8 cellular contexts compared by ENCODE assay signal in the genomic region with DNA sequence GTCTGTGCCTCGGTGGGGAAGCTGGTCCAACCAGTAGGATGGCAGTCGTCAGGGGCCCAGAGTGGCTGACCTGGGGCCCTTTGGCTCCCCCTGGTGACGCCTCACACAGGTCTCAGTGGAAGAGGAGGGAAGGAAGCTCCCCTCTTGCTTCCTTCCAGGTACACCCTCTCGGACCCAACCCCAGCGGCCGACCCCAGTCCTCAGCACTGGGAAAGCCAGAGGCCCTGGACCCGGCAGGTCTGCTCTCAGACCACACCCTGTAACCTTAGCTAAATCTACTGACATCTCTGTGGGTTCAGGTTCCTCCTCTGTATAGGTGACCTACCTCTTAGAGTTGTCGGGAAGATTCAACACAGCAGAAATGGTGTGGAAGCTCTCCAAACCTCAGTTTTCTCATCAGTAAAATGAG. TPM values are rescaled to one million over a fixed set of nuclear protein-coding genes. Genes with fewer than 3 reads are reported as not detected.
DNase-seq lines count a peak whose midpoint lies in the region; ATAC-seq and TF ChIP-seq lines count a peak whose summit lies in the region.

No MANE protein-coding gene starts in this region.

- no peak overlapping the region for H3K4ac ChIP-seq in IMR-90 (ENCODE audit: low read depth, low read length)

- WGBS in IMR-90 (ENCODE audit: extremely low coverage in 2 of 2, insufficient read length in 1 of 2), 2 experiments: no CpG with 5 or more reads among the region's 8 CpGs
- 30% methylated on average over 8 of the region's 8 CpGs for WGBS in hepatocyte (ENCODE audit: low lambda C conversion rate, missing lambda C conversion rate)

- no peaks in the 10 kb centered on the region for H3K4me1 ChIP-seq in IMR-90 (ENCODE audit: control insufficient read depth, insufficient read depth, low read length)
- H3K4me1 ChIP-seq in adipocyte (ENCODE audit: control insufficient read depth, insufficient read depth, low read length): peaks cover 4% of the 10 kb centered on the region
- peaks cover 6% of the 10 kb centered on the region for H3K4me1 ChIP-seq in hepatocyte (ENCODE audit: insufficient read depth)

- no peak overlapping the region for H2BK15ac ChIP-seq in IMR-90 (ENCODE audit: low read depth, low read length)

- POLR2A ChIA-PET in IMR-90 (lab: Charles Lee; ENCODE audit: unreplicated experiment): no interaction called here

- no peaks in the 10 kb centered on the region for H3K79me1 ChIP-seq in IMR-90 (ENCODE audit: low read depth in 1 of 2, low read length in 2 of 2)

- no peaks in the 10 kb centered on the region for H3K9me2 ChIP-seq in hepatocyte (replicated peaks; ENCODE audit: insufficient read depth)

- dilution Hi-C loops in IMR-90 (cut with HindIII; ENCODE audit: low sequenced_read_pairs, unreplicated experiment): no loop called here

- no peak overlapping the region for H4K91ac ChIP-seq in IMR-90 (ENCODE audit: insufficient read depth, low read depth, low read length)

- H3K27ac ChIP-seq in IMR-90 (ENCODE audit: insufficient read depth, low read length): no peak overlapping the region
- no peak overlapping the region for H3K27ac ChIP-seq in hepatocyte

- H2AK5ac ChIP-seq in IMR-90 (ENCODE audit: low read depth, low read length): no peak overlapping the region

- DNase-seq in Caki2 (ENCODE audit: low read depth): peak; percentile 37
- no peak for DNase-seq in IMR-90
- peak; percentile 31 for DNase-seq in SW480 (ENCODE audit: low spot score)
- DNase-seq in adipocyte (ENCODE audit: low read depth): peak; percentile 28
- peak; percentile 76 for DNase-seq in hepatocyte (ENCODE audit: low spot score)
- peak; percentile 23 to 46 for DNase-seq in stimulated activated CD4-positive, alpha-beta T cell treated with anti-CD3 and anti-CD28 coated beads, Interleukin-1b, Interleukin-23, amount 100 ng/mL, for 1 hour (ENCODE audit: low read depth in 2 of 2)

- intact Hi-C loops in IMR-90 (cut with micrococcal nuclease): loop anchor here (1.0 kb wide), 2 partner anchors 72 to 115 kb away; no protein-coding TSS in a partner anchor

- peak; percentile 48 for TF ChIP-seq RAD21 in IMR-90 (IDR thresholded peaks at IDR 0.05; ENCODE audit: low read length)

- no peaks in the 10 kb centered on the region for H4K20me1 ChIP-seq in IMR-90 (ENCODE audit: insufficient read depth, low read length)
- no peaks in the 10 kb centered on the region for H4K20me1 ChIP-seq in hepatocyte (ENCODE audit: insufficient read depth, poor library complexity, severe bottlenecking)

- H3K56ac ChIP-seq in IMR-90 (ENCODE audit: extremely low read depth, insufficient read depth, low read length): no peak overlapping the region

- no peak overlapping the region for H3K9ac ChIP-seq in IMR-90 (ENCODE audit: low read depth, low read length)
- H3K9ac ChIP-seq in adipocyte (ENCODE audit: low read length): no peak overlapping the region

- no peak overlapping the region for H2AK9ac ChIP-seq in IMR-90 (replicated peaks; ENCODE audit: low read depth, low read length, poor library complexity)

- no peak overlapping the region for H3K4me3 ChIP-seq in IMR-90 (ENCODE audit: insufficient read depth, low read depth, low read length)
- H3K4me3 ChIP-seq in adipocyte (ENCODE audit: low read length): no peak overlapping the region
- H3K4me3 ChIP-seq in hepatocyte: no peak overlapping the region

- no peak for TF ChIP-seq POLR2A in IMR-90 (IDR thresholded peaks at IDR 0.05; ENCODE audit: low read depth, low read length)

- H3K23ac ChIP-seq in IMR-90 (ENCODE audit: low read depth, low read length): no peak overlapping the region

- in situ Hi-C loops in Caki2 (cut with HindIII; ENCODE audit: low pct_unique_long_range_greater_than_20kb, low sequenced_read_pairs): no loop called here
- in situ Hi-C loops in IMR-90 (cut with MboI; ENCODE audit: low sequenced_read_pairs): loop anchor here (10.0 kb wide), 1 partner anchor 72 kb away; no protein-coding TSS in a partner anchor

- H2BK20ac ChIP-seq in IMR-90 (ENCODE audit: low read depth, low read length): no peak overlapping the region

- H3K36me3 ChIP-seq in IMR-90 (ENCODE audit: control insufficient read depth, insufficient read depth, low read length) (no peaks in the 10 kb centered on the region), adipocyte (ENCODE audit: control insufficient read depth, insufficient read depth, low read length, severe bottlenecking) (no peaks in the 10 kb centered on the region), hepatocyte (replicated peaks; ENCODE audit: insufficient read depth, low read depth) (no peaks in the 10 kb centered on the region)

- no peak overlapping the region for H2BK120ac ChIP-seq in IMR-90 (ENCODE audit: low read depth, low read length)

- H4K8ac ChIP-seq in IMR-90 (ENCODE audit: low read depth in 2 of 2, low read length in 2 of 2): no peak overlapping the region

- TF ChIP-seq CTCF in IMR-90 (conservative IDR thresholded peaks at IDR 0.05; ENCODE audit: low read depth, low read length) (peak; percentile 48), hepatocyte (IDR thresholded peaks at IDR 0.05; ENCODE audit: poor library complexity) (peak; percentile 59)

- H3K79me2 ChIP-seq in hepatocyte: no peaks in the 10 kb centered on the region

- no peak overlapping the region for H3K14ac ChIP-seq in IMR-90 (replicated peaks; ENCODE audit: low read depth, low read length)

- peak; percentile 73 for ATAC-seq in IMR-90 (ENCODE audit: low read depth)
- no peak for ATAC-seq in HG02938 (IDR thresholded peaks at IDR 0.05; ENCODE audit: unreplicated experiment)
- ATAC-seq in GM21515 (IDR thresholded peaks at IDR 0.05; ENCODE audit: unreplicated experiment): no peak

- no TSS peak for BruUV-seq in IMR-90 (replicated peaks; lab: Mats Ljungman, UMichigan)

- H3K18ac ChIP-seq in IMR-90 (ENCODE audit: low read depth, low read length): no peak overlapping the region

- H3K4me2 ChIP-seq in IMR-90 (ENCODE audit: low read depth, low read length) (no peak overlapping the region), hepatocyte (no peak overlapping the region)

- H2AFZ ChIP-seq in IMR-90 (replicated peaks; ENCODE audit: low read length, poor library complexity) (peak overlapping the region; percentile 48), hepatocyte (no peak overlapping the region)

- no peak overlapping the region for H2BK5ac ChIP-seq in IMR-90 (ENCODE audit: low read depth, low read length, poor library complexity, severe bottlenecking)

- H3K27me3 ChIP-seq in IMR-90 (ENCODE audit: control insufficient read depth, insufficient read depth, low read length) (peaks cover 55% of the 10 kb centered on the region), adipocyte (replicated peaks; ENCODE audit: control insufficient read depth, insufficient read depth, low read length) (peaks cover 66% of the 10 kb centered on the region), hepatocyte (peaks cover 33% of the 10 kb centered on the region)

- no peaks in the 10 kb centered on the region for H3K9me1 ChIP-seq in IMR-90 (ENCODE audit: insufficient read depth, low read length)

- H4K5ac ChIP-seq in IMR-90 (ENCODE audit: low read depth, low read length): no peak overlapping the region

- no peaks in the 10 kb centered on the region for H3K9me3 ChIP-seq in IMR-90 (ENCODE audit: control insufficient read depth, insufficient read depth, low read length)
- H3K9me3 ChIP-seq in adipocyte (ENCODE audit: control insufficient read depth, low read length): peaks cover 7% of the 10 kb centered on the region
- H3K9me3 ChIP-seq in hepatocyte (ENCODE audit: low read depth): no peaks in the 10 kb centered on the region

- CTCF ChIA-PET in IMR-90 (lab: Yijun Ruan, JAX): interaction anchor here (0.5 to 3.8 kb wide), 8 partner anchors 9 to 91 kb away, joined by 3 to 26 read pairs (median 4); no protein-coding TSS in a partner anchor

TF ChIP-seq in IMR-90, 13 proteins besides CTCF, POLR2A, EP300 and RAD21:
- TF ChIP-seq MAFK (IDR thresholded peaks at IDR 0.05; ENCODE audit: low read depth, low read length): no peak
- peak; percentile 45 for TF ChIP-seq SMC3 (IDR thresholded peaks at IDR 0.05; ENCODE audit: low read depth, low read length)

RNA-seq across cellular contexts. Expression of gene SCUBE1, which starts 3.4 kb away (rescaled TPM):
- 0.14 TPM in 1 of 2 replicates, not detected in the other for total RNA-seq in Caki2 (2014; rRNA removed; shearing (Covaris generic); ENCODE audit: low replicate concordance)
- total RNA-seq in IMR-90 (2012; rRNA removed) (not detected in 2 replicates), hepatocyte (0.96 and 2.1 TPM in 2 replicates)
- polyA plus RNA-seq in IMR-90 (2012; rRNA removed) (not detected in 2 replicates), hepatocyte (2.2 and 3.0 TPM in 2 replicates)
- not detected in 2 replicates for polyA plus RNA-seq in IMR-90 (2012; cell fraction: cytosol; rRNA removed)
- polyA plus RNA-seq in IMR-90 (2012; cell fraction: nucleus; rRNA removed; ENCODE audit: low replicate concordance): not detected in 2 replicates
